Comparison of ENCODE assay signal across 32 cellular contexts in genomic region chr21:18803624-18804023, GRCh38.
"Had no signal": no experiment of that assay in that cellular context is flagged by ENCODE, and none has a peak within 500 bp of the region (broad histone marks: within the 10 kb centered on the region; RNA-seq: fewer than 3 reads in every experiment).

No MANE protein-coding gene starts in this region.

- H3K36me3 ChIP-seq: adrenal gland, esophagus muscularis mucosa, gastrocnemius medialis, heart left ventricle, WERI-Rb-1 had no signal

- ATAC-seq: activated CD4-positive, CD25-positive, alpha-beta regulatory T cell treated with anti-CD3 and anti-CD28 coated beads, Interleukin-2, amount 50 U/mL, for 24 hours; activated CD8-positive, alpha-beta T cell treated with anti-CD3 and anti-CD28 coated beads for 36 hours; activated naive CD8-positive, alpha-beta T cell treated with anti-CD3 and anti-CD28 coated beads, Interleukin-2, amount 50 U/mL, for 24 hours; activated T-cell treated with anti-CD3 and anti-CD28 coated beads, Interleukin-2, amount 50 U/mL, for 4 hours; activated T-helper 17 cell treated with anti-CD3 and anti-CD28 coated beads, Interleukin-2, amount 50 U/mL, for 72 hours; body of pancreas; effector memory CD8-positive, alpha-beta T cell; foreskin keratinocyte; gastrocnemius medialis had no signal

- FAIRE-seq: colon had no signal

- DNase-seq: activated B cell treated with CpG ODN at 0.5 μM for 24 hours; activated CD4-positive, alpha-beta T cell treated with anti-CD3 and anti-CD28 coated beads for 48 hours; activated CD4-positive, alpha-beta T cell treated with anti-CD3 and anti-CD28 coated beads, Interleukin-2, amount 50 U/mL, for 1 hour; activated CD4-positive, alpha-beta T cell treated with anti-CD3 and anti-CD28 coated beads, Interleukin-2, amount 50 U/mL, for 48 hours; activated CD8-positive, alpha-beta memory T cell treated with anti-CD3 and anti-CD28 coated beads for 24 hours; activated CD8-positive, alpha-beta T cell treated with anti-CD3 and anti-CD28 coated beads for 36 hours; activated effector memory CD4-positive, alpha-beta T cell treated with Interleukin-2 at 50 U/mL for 16 hours; activated gamma-delta T cell treated with Interleukin-2 at 50 U/mL for 16 hours; activated naive CD4-positive, alpha-beta T cell treated with anti-CD3 and anti-CD28 coated beads for 36 hours; activated naive CD8-positive, alpha-beta T cell treated with anti-CD3 and anti-CD28 coated beads for 36 hours; activated naive CD8-positive, alpha-beta T cell treated with anti-CD3 and anti-CD28 coated beads, Interleukin-2, amount 50 U/mL, for 24 hours; activated T-cell treated with anti-CD3 and anti-CD28 coated beads, Interleukin-2, amount 50 U/mL, for 4 hours; adrenal gland; amygdala; aorta; body of pancreas; caudate nucleus; cortex of kidney; dermis blood vessel endothelial cell; effector CD4-positive, alpha-beta T cell; effector memory CD8-positive, alpha-beta T cell; erythroblast; foreskin keratinocyte; gastrocnemius medialis; glutamatergic neuron; hypothalamus; WERI-Rb-1 had no signal

- H3K4me1 ChIP-seq: adrenal gland, body of pancreas, esophagus muscularis mucosa, foreskin keratinocyte, gastrocnemius medialis, heart left ventricle had no signal

- H3K27me3 ChIP-seq: adrenal gland, body of pancreas, esophagus muscularis mucosa, foreskin keratinocyte, gastrocnemius medialis, heart left ventricle had no signal

- H3K4me3 ChIP-seq: adrenal gland, body of pancreas, esophagus muscularis mucosa, gastrocnemius medialis, heart left ventricle had no signal

- H3K27ac ChIP-seq: adrenal gland, body of pancreas, esophagus muscularis mucosa, foreskin keratinocyte, gastrocnemius medialis, heart left ventricle, WERI-Rb-1 had no signal

- H3K9me3 ChIP-seq: adrenal gland, body of pancreas, esophagus muscularis mucosa, gastrocnemius medialis had no signal
